ENCODE assay signal across 1 cellular context in the genomic region with DNA sequence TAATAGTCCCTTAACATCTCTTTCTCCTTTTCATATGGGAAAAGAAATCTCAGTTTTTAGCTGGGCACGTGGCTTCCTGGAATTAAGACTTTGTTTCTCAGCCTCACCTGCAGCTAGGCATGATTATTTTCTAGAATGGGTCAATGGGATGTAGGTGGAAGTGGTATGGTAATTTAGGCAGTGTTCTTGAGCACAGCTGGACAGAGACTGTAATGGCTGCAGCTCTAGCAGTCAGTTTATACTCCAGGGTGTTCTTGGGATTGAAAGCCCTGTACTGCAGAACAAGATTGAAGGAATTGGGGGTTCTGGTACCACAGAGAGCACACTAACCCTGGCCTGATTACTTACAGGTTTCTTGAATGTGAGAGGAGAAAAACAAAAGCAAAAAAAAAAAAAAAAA.
TF ChIP-seq lines count a peak whose summit lies in the region.

No MANE protein-coding gene starts in this region.

TF ChIP-seq in GM23338, 12 proteins besides CTCF, POLR2A, EP300 and RAD21 (continued from another document):
- TF ChIP-seq, protein P1, sequence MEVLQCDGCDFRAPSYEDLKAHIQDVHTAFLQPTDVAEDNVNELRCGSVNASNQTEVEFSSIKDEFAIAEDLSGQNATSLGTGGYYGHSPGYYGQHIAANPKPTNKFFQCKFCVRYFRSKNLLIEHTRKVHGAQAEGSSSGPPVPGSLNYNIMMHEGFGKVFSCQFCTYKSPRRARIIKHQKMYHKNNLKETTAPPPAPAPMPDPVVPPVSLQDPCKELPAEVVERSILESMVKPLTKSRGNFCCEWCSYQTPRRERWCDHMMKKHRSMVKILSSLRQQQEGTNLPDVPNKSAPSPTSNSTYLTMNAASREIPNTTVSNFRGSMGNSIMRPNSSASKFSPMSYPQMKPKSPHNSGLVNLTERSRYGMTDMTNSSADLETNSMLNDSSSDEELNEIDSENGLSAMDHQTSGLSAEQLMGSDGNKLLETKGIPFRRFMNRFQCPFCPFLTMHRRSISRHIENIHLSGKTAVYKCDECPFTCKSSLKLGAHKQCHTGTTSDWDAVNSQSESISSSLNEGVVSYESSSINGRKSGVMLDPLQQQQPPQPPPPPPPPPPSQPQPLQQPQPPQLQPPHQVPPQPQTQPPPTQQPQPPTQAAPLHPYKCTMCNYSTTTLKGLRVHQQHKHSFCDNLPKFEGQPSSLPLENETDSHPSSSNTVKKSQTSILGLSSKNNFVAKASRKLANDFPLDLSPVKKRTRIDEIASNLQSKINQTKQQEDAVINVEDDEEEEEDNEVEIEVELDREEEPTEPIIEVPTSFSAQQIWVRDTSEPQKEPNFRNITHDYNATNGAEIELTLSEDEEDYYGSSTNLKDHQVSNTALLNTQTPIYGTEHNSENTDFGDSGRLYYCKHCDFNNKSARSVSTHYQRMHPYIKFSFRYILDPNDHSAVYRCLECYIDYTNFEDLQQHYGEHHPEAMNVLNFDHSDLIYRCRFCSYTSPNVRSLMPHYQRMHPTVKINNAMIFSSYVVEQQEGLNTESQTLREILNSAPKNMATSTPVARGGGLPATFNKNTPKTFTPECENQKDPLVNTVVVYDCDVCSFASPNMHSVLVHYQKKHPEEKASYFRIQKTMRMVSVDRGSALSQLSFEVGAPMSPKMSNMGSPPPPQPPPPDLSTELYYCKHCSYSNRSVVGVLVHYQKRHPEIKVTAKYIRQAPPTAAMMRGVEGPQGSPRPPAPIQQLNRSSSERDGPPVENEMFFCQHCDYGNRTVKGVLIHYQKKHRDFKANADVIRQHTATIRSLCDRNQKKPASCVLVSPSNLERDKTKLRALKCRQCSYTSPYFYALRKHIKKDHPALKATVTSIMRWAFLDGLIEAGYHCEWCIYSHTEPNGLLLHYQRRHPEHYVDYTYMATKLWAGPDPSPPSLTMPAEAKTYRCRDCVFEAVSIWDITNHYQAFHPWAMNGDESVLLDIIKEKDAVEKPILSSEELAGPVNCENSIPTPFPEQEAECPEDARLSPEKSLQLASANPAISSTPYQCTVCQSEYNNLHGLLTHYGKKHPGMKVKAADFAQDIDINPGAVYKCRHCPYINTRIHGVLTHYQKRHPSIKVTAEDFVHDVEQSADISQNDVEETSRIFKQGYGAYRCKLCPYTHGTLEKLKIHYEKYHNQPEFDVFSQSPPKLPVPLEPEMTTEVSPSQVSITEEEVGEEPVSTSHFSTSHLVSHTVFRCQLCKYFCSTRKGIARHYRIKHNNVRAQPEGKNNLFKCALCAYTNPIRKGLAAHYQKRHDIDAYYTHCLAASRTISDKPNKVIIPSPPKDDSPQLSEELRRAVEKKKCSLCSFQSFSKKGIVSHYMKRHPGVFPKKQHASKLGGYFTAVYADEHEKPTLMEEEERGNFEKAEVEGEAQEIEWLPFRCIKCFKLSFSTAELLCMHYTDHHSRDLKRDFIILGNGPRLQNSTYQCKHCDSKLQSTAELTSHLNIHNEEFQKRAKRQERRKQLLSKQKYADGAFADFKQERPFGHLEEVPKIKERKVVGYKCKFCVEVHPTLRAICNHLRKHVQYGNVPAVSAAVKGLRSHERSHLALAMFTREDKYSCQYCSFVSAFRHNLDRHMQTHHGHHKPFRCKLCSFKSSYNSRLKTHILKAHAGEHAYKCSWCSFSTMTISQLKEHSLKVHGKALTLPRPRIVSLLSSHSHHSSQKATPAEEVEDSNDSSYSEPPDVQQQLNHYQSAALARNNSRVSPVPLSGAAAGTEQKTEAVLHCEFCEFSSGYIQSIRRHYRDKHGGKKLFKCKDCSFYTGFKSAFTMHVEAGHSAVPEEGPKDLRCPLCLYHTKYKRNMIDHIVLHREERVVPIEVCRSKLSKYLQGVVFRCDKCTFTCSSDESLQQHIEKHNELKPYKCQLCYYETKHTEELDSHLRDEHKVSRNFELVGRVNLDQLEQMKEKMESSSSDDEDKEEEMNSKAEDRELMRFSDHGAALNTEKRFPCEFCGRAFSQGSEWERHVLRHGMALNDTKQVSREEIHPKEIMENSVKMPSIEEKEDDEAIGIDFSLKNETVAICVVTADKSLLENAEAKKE (CRISPR knock-in tag; IDR thresholded peaks at IDR 0.05), result no peak
- TF ChIP-seq NANOG (IDR thresholded peaks at IDR 0.05; ENCODE audit: borderline replicate concordance), result no peak
